22 cellular contexts compared by ENCODE assay signal in genomic region chr10:96768136-96768535, GRCh38.
"Had no signal": no experiment of that assay in that cellular context is flagged by ENCODE, and none has a peak within 500 bp of the region (broad histone marks: within the 10 kb centered on the region; RNA-seq: fewer than 3 reads in every experiment).

No MANE protein-coding gene starts in this region.

- H3K4me1 ChIP-seq: SJSA1 had no signal

- H3K9me3 ChIP-seq: SK-N-SH had no signal

- H3K9ac ChIP-seq: SK-N-SH had no signal

- DNase-seq: Karpas-422, KG1, MG63, NCI-H1092, NCI-H1105 treated with DMSO at 0.1 percent for 48 hours, NCI-H1417 treated with DMSO at 0.1 percent for 48 hours, NCI-H146, NCI-H1694 treated with DMSO at 0.1 percent for 48 hours, NCI-H1930, NCI-H2081, NCI-H2107, NCI-H345, NCI-H524, NCI-H526 treated with DMSO at 0.1 percent for 48 hours, NCI-H774, Right ventricle myocardium superior, RPMI8226, SIG-M5, SK-N-SH, SW 1271, T-cell had no signal

- H3K27ac ChIP-seq: SJSA1 had no signal

- H3K36me3 ChIP-seq: MG63, SJSA1 had no signal

- H3K27me3 ChIP-seq: MG63, SJSA1 had no signal

- H3K4me3 ChIP-seq: MG63, SJSA1 had no signal

- ATAC-seq: T-cell had no signal
